1 cellular context compared by ENCODE assay signal in the genomic region with DNA sequence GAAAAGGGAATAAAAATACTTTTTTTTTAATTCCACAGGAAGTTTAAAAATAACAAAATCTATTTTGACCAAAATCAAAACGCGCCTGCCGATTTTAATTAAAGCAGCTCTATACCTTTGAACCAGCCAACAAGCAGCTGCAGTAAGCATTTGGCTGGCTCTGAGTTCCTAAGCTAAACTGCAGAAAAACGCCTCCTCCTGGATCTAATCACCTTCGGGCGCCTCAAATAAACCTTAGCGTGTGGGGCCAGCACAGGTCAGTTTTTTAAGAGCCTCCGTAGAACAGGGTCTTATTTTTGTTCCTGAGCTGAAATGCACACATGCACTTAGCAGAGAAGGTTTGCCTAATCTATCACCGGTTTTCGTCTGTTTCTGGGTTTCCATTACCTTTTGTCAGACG.
TF ChIP-seq lines count a peak whose summit lies in the region.

No MANE protein-coding gene starts in this region.

TF ChIP-seq in H1, 55 proteins besides CTCF, POLR2A, EP300 and RAD21 (continued from another document):
- TF ChIP-seq NANOG (IDR thresholded peaks at IDR 0.05; ENCODE audit: insufficient read depth, low read depth, low read length, poor library complexity, severe bottlenecking) (no peak), SAP30 (IDR thresholded peaks at IDR 0.05; ENCODE audit: insufficient read depth, insufficient replicate concordance, low read length) (no peak)
TF ChIP-seq in H1: peak in this region for 0.
